12 cellular contexts compared by ENCODE assay signal in the genomic region with DNA sequence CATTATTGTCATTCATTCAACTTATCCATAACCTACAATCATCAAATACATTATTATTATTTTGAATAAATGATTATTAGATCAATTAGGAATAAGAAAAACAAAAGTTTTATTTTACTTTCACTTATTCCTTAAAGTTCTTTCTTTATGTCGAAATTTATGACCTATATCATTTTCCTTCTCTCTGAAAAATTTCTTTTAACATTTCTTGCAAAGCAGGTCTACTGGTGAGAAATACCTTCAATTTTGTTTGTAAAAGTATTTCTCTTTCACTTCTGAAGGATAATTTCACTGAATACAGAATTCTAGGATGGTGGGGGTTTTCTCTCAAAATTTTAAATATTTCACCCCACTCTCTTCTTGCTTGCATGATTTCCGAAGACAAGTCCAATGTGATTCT. TPM values are rescaled to one million over a fixed set of nuclear protein-coding genes. Genes with fewer than 3 reads are reported as not detected.
"Had no signal": no experiment of that assay in that cellular context is flagged by ENCODE, and none has a peak within 500 bp of the region (broad histone marks: within the 10 kb centered on the region; RNA-seq: fewer than 3 reads in every experiment).

No MANE protein-coding gene starts in this region.

- FAIRE-seq: H1, H54 had no signal

- H3K4me3 ChIP-seq: GM23248, GM23338, HAP-1 had no signal

- H3K27ac ChIP-seq: GM23248 had no signal

- H3K36me3 ChIP-seq: HAP-1 had no signal

- H3K9me3 ChIP-seq: HAP-1 had no signal

- DNase-seq: GM23248, GOT3, H7, H9, HCEC 1CT, HFFc6 had no signal

- ATAC-seq: GM23338, HCT116 had no signal

RNA-seq across cellular contexts. Expression of a gene that starts 2.6 kb away (rescaled TPM):
- total RNA-seq: GM23248, H4, HFFc6 had no signal
